ENCODE assay signal across 1 cellular context in the genomic region with DNA sequence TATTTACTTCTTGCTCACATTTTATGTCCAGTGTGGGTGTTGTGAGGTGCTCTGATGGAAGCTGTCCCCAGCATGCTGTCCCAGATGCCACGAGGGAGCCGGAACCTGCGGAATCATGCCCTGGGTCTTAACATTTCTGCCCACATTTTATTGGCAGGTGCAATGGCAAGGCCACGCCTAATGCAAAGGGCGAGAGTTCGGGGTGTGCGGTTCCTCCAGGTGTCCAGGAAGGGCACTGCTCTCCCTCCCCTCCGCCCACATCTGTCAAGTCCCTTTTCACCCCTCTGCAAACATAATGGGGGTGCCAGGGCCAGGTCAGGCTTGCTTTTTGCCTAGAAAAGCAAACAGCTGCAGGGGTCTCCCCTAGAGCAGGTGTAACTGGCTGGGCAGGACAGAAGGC.
TF ChIP-seq lines count a peak whose summit lies in the region.

No MANE protein-coding gene starts in this region.

TF ChIP-seq in H1, 55 proteins besides CTCF, POLR2A, EP300 and RAD21:
- TF ChIP-seq FOSL1 (IDR thresholded peaks at IDR 0.05; ENCODE audit: insufficient read depth, low read depth, low read length) (no peak), TAF7 (optimal IDR thresholded peaks at IDR 0.05; ENCODE audit: borderline replicate concordance, low read depth, low read length) (no peak), NRF1 (IDR thresholded peaks at IDR 0.05; ENCODE audit: low read depth, low read length) (no peak), BCL11A (IDR thresholded peaks at IDR 0.05; ENCODE audit: low read depth in 2 of 2, low read length in 2 of 2) (no peak)
TF ChIP-seq in H1: peak in this region for 0.
